In genomic region chr3:66093981-66094380, GRCh38 we compare ENCODE assay signal across 19 cellular contexts. TPM values are rescaled to one million over a fixed set of nuclear protein-coding genes. Genes with fewer than 3 reads are reported as not detected.
A peak's percentile ranks its signal among the peaks of the same experiment; 100 is the strongest.
DNase-seq lines count a peak whose midpoint lies in the region; ATAC-seq lines count a peak whose summit lies in the region.
"Had no signal": no experiment of that assay in that cellular context is flagged by ENCODE, and none has a peak within 500 bp of the region (broad histone marks: within the 10 kb centered on the region; RNA-seq: fewer than 3 reads in every experiment).

No MANE protein-coding gene starts in this region.

- no peaks in the 10 kb centered on the region for H3K4me1 Mint-ChIP-seq in CD8-positive, alpha-beta memory T cell
- H3K4me1 Mint-ChIP-seq: CD4-positive, CD25-positive, alpha-beta regulatory T cell had no signal

- no peaks in the 10 kb centered on the region for H3K36me3 ChIP-seq in CD8-positive, alpha-beta memory T cell (ENCODE audit: insufficient read depth, low read length)
- H3K36me3 ChIP-seq: BLaER1 treated with 17β-estradiol and CSF1 and Interleukin-3, amounts not matched to agents 10 nM and 100 nM had no signal

- no peak overlapping the region for H3K27ac ChIP-seq in CD8-positive, alpha-beta memory T cell (ENCODE audit: low read depth, low read length)
- H3K27ac ChIP-seq: BLaER1 treated with 17β-estradiol and CSF1 and Interleukin-3, amounts not matched to agents 10 nM and 100 nM; GM23248 had no signal

- CTCF ChIA-PET in CD8-positive, alpha-beta memory T cell (lab: Charles Lee), result no interaction called here

- no peaks in the 10 kb centered on the region for H3K9me3 ChIP-seq in CD8-positive, alpha-beta memory T cell (ENCODE audit: low read length)

- peaks cover 0 to 5% (median 2%) of the 10 kb centered on the region in 5 donors for H3K9me3 Mint-ChIP-seq in CD8-positive, alpha-beta memory T cell

- H3K4me1 ChIP-seq in CD8-positive, alpha-beta memory T cell (ENCODE audit: insufficient read depth, low read length), result no peaks in the 10 kb centered on the region

- no peak overlapping the region for H3K4me3 ChIP-seq in CD8-positive, alpha-beta memory T cell (ENCODE audit: low read length)
- H3K4me3 ChIP-seq: BLaER1 treated with 17β-estradiol and CSF1 and Interleukin-3, amounts not matched to agents 10 nM and 100 nM; GM12878; GM23248 had no signal

- peak; percentile 71 for ATAC-seq in GM18858 (IDR thresholded peaks at IDR 0.05; ENCODE audit: unreplicated experiment)
- ATAC-seq in GM21529 (IDR thresholded peaks at IDR 0.05; ENCODE audit: unreplicated experiment), result peak; percentile 72
- peak; percentile 60 for ATAC-seq in HG02798 (IDR thresholded peaks at IDR 0.05; ENCODE audit: poor library complexity, unreplicated experiment)
- peak; percentile 61 for ATAC-seq in HG03039 (IDR thresholded peaks at IDR 0.05; ENCODE audit: unreplicated experiment)
- ATAC-seq in GM21786 (IDR thresholded peaks at IDR 0.05; ENCODE audit: unreplicated experiment), result no peak
- ATAC-seq: GM12878, HCT116 had no signal

- no peak overlapping the region for H3K4me3 Mint-ChIP-seq in CD8-positive, alpha-beta memory T cell
- H3K4me3 Mint-ChIP-seq: CD4-positive, CD25-positive, alpha-beta regulatory T cell had no signal

- no peaks in the 10 kb centered on the region for H3K27me3 Mint-ChIP-seq in CD8-positive, alpha-beta memory T cell

- POLR2A ChIA-PET in CD8-positive, alpha-beta memory T cell (lab: Charles Lee), result no interaction called here

- DNase-seq in putamen (ENCODE audit: low spot score) (no peak), activated gamma-delta T cell (lab: John Stamatoyannopoulos, UW) (no peak)
- no peak for DNase-seq in CD8-positive, alpha-beta memory T cell
- DNase-seq: ACHN; Calu3; CD4-positive, CD25-positive, alpha-beta regulatory T cell; DMS 273 treated with DMSO at 0.1 percent for 48 hours; GM23248; IMR-90; Kasumi-1; KBM-7 had no signal

- H3K36me3 Mint-ChIP-seq in CD8-positive, alpha-beta memory T cell, result no peaks in the 10 kb centered on the region
- H3K36me3 Mint-ChIP-seq: CD4-positive, CD25-positive, alpha-beta regulatory T cell had no signal

- H3K27ac Mint-ChIP-seq in CD8-positive, alpha-beta memory T cell, result no peak overlapping the region
- H3K27ac Mint-ChIP-seq: CD4-positive, CD25-positive, alpha-beta regulatory T cell had no signal

- no peaks in the 10 kb centered on the region for H3K27me3 ChIP-seq in CD8-positive, alpha-beta memory T cell (ENCODE audit: insufficient read depth, low read length, poor library complexity, severe bottlenecking)
- H3K27me3 ChIP-seq: BLaER1 treated with 17β-estradiol and CSF1 and Interleukin-3, amounts not matched to agents 10 nM and 100 nM had no signal

RNA-seq across cellular contexts. Expression of gene MAGI1, which starts 55.3 kb away (rescaled TPM):
- under 1 TPM; 0.15 to 0.42 TPM for total RNA-seq in CD8-positive, alpha-beta memory T cell
- not detected for polyA plus RNA-seq in CD8-positive, alpha-beta memory T cell
